Comparison of ENCODE assay signal across 8 cellular contexts in the genomic region with DNA sequence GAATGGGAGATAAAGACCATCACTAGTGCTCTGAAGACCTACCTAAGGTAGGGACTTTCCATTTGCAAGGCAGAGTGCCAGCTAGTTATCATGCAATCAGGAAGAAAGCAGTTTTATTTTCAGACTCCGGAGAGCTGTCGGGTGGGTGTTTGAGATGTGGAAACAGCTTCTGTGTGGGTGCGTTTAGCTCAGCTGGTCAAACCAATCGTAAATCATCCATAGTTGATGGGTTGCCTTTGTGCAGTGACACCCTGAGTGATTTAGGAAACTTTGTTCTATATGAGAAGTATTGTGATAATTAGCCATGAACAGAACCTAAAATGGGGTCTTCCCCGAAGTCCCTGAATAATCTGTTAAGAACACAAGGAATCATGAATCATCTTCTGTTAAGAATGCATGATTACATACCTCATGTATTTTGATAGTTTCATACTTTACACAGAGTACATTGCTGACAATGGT.
DNase-seq lines count a peak whose midpoint lies in the region; ATAC-seq lines count a peak whose summit lies in the region.

No MANE protein-coding gene starts in this region.

- peaks cover 0 to 5% of the 10 kb centered on the region in 2 donors for H3K9me3 Mint-ChIP-seq in activated naive CD4-positive, alpha-beta T cell treated with anti-CD3 and anti-CD28 coated beads, Interleukin-2, amount 50 U/mL, for 72 hours

- peak overlapping the region; percentile 76 to 82 for H3K27ac Mint-ChIP-seq in activated naive CD4-positive, alpha-beta T cell treated with anti-CD3 and anti-CD28 coated beads, Interleukin-2, amount 50 U/mL, for 72 hours

- DNase-seq in ELR (ENCODE audit: low read depth): peak; percentile 65
- DNase-seq in activated naive CD4-positive, alpha-beta T cell treated with anti-CD3 and anti-CD28 coated beads, Interleukin-2, amount 50 U/mL, for 72 hours (ENCODE audit: low spot score in 2 of 2): no peak
- DNase-seq in stimulated activated CD4-positive, alpha-beta T cell treated with anti-CD3 and anti-CD28 coated beads, Interleukin-4, amount 100 ng/mL, for 1 hour: peak; percentile 8
- no peak for DNase-seq in COLO829 (ENCODE audit: low spot score)
- DNase-seq in DMS153 (lab: John Stamatoyannopoulos, UW): no peak
- DNase-seq in left lobe of liver (ENCODE audit: low spot score): no peak

- ATAC-seq in GM19328 (IDR thresholded peaks at IDR 0.05; ENCODE audit: unreplicated experiment): peak; percentile 46
- ATAC-seq in HG03432 (IDR thresholded peaks at IDR 0.05; ENCODE audit: unreplicated experiment): peak; percentile 61
- ATAC-seq in activated naive CD4-positive, alpha-beta T cell treated with anti-CD3 and anti-CD28 coated beads, Interleukin-2, amount 50 U/mL, for 72 hours: peak; percentile 14 to 38
- no peak for ATAC-seq in left lobe of liver

- peaks cover 20 to 31% of the 10 kb centered on the region in 2 donors for H3K36me3 Mint-ChIP-seq in activated naive CD4-positive, alpha-beta T cell treated with anti-CD3 and anti-CD28 coated beads, Interleukin-2, amount 50 U/mL, for 72 hours

Comparison
In these comparisons a context has a peak if more than half of its experiments do, and no peak if none do; other contexts are left out.
1. DNase-seq: peak in ELR (single experiment) and stimulated activated CD4-positive, alpha-beta T cell treated with anti-CD3 and anti-CD28 coated beads, Interleukin-4, amount 100 ng/mL, for 1 hour (single experiment); none in activated naive CD4-positive, alpha-beta T cell treated with anti-CD3 and anti-CD28 coated beads, Interleukin-2, amount 50 U/mL, for 72 hours (0 of 2), COLO829 (single experiment), DMS153 (single experiment) and left lobe of liver (single experiment).